20 cellular contexts compared by ENCODE assay signal in the genomic region with DNA sequence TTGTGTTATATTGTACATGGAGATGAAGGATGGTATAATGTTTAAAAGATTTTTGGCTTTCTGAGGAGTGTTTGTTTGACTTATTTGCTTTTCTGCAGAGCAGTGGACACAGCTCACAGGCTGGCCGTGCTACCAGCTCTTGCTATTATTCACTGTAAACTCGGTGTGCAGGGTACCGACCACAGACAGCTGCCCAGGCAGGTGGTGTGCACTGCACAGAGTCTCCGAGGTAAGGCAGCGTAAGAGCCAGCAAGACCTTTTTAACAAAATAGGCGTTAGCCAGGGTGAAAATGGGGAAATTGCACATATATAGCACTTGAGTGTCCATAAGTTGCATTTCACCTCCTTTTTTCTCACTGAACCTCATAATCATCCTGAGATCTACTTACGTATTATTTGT.
DNase-seq lines count a peak whose midpoint lies in the region; ATAC-seq lines count a peak whose summit lies in the region.
"Had no signal": no experiment of that assay in that cellular context is flagged by ENCODE, and none has a peak within 500 bp of the region (broad histone marks: within the 10 kb centered on the region; RNA-seq: fewer than 3 reads in every experiment).

No MANE protein-coding gene starts in this region.

- in situ Hi-C loops in G401 (cut with HindIII; ENCODE audit: low sequenced_read_pairs), result no loop called here

- ATAC-seq in GM19328 (IDR thresholded peaks at IDR 0.05; ENCODE audit: unreplicated experiment), result no peak
- ATAC-seq: Panc1, SK-N-SH treated with all-trans-retinoic acid at 6 μM for 48 hours, T-helper 17 cell had no signal

- DNase-seq in NCI-H2107 treated with DMSO at 0.1 percent for 48 hours (lab: John Stamatoyannopoulos, UW; ENCODE audit: unreplicated experiment), result peak; percentile 23
- no peak for DNase-seq in NCI-H2107 (lab: John Stamatoyannopoulos, UW)
- peak; percentile 61 for DNase-seq in NCI-H1092 (lab: John Stamatoyannopoulos, UW)
- peak; percentile 38 for DNase-seq in NCI-H2196 treated with DMSO at 0.1 percent for 48 hours (lab: John Stamatoyannopoulos, UW; ENCODE audit: unreplicated experiment)
- DNase-seq in SHP77 (lab: John Stamatoyannopoulos, UW), result peak; percentile 85 to 90
- no peak for DNase-seq in G401 (ENCODE audit: low spot score)
- DNase-seq in anterior cingulate cortex (lab: John Stamatoyannopoulos, UW), result no peak
- DNase-seq: 8988T; ACHN; CD4-positive, CD25-positive, alpha-beta regulatory T cell; DMS79 treated with DMSO at 0.1 percent for 48 hours; NCI-H1048; NCI-H1436; NCI-H2227 treated with DMSO at 0.1 percent for 48 hours; NCI-H82; SJCRH30; T-helper 17 cell had no signal

Comparison
In these comparisons a context has a peak if more than half of its experiments do, and no peak if none do; other contexts are left out.
1. DNase-seq: peak in NCI-H2107 treated with DMSO at 0.1 percent for 48 hours (single experiment), NCI-H1092 (single experiment), NCI-H2196 treated with DMSO at 0.1 percent for 48 hours (single experiment) and SHP77 (2 of 2); none in NCI-H2107 (single experiment), G401 (single experiment) and anterior cingulate cortex (0 of 58).